In the genomic region with DNA sequence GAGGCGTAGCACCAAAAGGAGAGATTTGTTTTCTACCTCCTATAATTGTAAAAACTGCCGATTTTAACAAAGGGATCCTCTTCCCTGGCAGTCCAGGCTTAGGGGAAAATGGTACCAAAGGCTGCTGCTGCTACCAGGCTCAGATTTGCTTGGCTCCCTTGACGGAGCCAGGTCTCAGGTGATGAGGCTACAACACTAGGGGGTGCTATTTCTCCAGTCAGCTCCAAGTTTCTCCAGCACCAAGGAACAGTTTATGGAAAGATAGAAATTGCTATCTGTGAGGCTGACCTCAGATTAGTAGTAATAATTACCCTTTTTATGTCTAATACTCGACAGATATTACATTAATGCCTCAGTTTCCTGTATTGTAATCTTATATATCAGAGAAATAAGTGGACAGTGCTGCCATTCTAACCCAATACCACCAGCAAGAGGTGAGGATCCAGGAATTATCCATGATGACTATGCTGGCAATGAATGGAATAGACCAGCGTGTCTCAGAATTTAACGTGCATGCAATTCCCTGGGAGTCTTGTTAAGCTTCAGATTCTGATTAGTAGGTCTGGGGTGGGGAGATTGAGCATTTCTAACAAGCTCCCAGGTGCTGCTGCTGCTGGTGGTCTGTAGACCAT, we compare ENCODE assay signal across 9 cellular contexts.
DNase-seq lines count a peak whose midpoint lies in the region; ATAC-seq and TF ChIP-seq lines count a peak whose summit lies in the region.
"Had no signal": no experiment of that assay in that cellular context is flagged by ENCODE, and none has a peak within 500 bp of the region (broad histone marks: within the 10 kb centered on the region; RNA-seq: fewer than 3 reads in every experiment).

No MANE protein-coding gene starts in this region.

- no peaks in the 10 kb centered on the region for H3K4me1 Mint-ChIP-seq in activated naive CD4-positive, alpha-beta T cell treated with anti-CD3 and anti-CD28 coated beads for 36 hours (ENCODE audit: low read depth)

- H3K36me3 Mint-ChIP-seq in activated naive CD4-positive, alpha-beta T cell treated with anti-CD3 and anti-CD28 coated beads for 36 hours (ENCODE audit: low read depth): no peaks in the 10 kb centered on the region

- no peaks in the 10 kb centered on the region for H4K20me1 ChIP-seq in PC-9 (ENCODE audit: insufficient read depth)

- ATAC-seq in upper lobe of left lung (ENCODE audit: low FRiP score in 2 of 2) (peak; percentile 59 to 64), HG03378 (IDR thresholded peaks at IDR 0.05; ENCODE audit: unreplicated experiment) (no peak)

- H3K9ac ChIP-seq in colonic mucosa (ENCODE audit: low read depth in 2 of 2, low read length in 2 of 2) (no peak overlapping the region), liver (ENCODE audit: low read depth in 1 of 2, low read length in 2 of 2) (no peak overlapping the region)

- peaks cover 6% of the 10 kb centered on the region for H3K27me3 Mint-ChIP-seq in activated naive CD4-positive, alpha-beta T cell treated with anti-CD3 and anti-CD28 coated beads for 36 hours (ENCODE audit: low read depth)
- H3K27me3 Mint-ChIP-seq: dendritic cell treated with granulocyte-macrophage colony-stimulating factor and Interleukin-4, amounts not matched to agents 40 ng/mL and 50 ng/mL, for 4 days had no signal

- intact Hi-C loops in activated naive CD4-positive, alpha-beta T cell treated with anti-CD3 and anti-CD28 coated beads for 36 hours (cut with micrococcal nuclease): loop anchor here (1.0 to 5.0 kb wide), 4 partner anchors 110 to 467 kb away; a partner anchor contains a TSS
- intact Hi-C loops in PC-9 (cut with micrococcal nuclease; ENCODE audit: unreplicated experiment): no loop called here
- intact Hi-C loops in colonic mucosa (cut with DNase I): no loop called here

- H3K9me3 ChIP-seq in PC-9 (ENCODE audit: insufficient read depth, low read depth) (no peaks in the 10 kb centered on the region), colonic mucosa (no peaks in the 10 kb centered on the region), liver (ENCODE audit: control insufficient read depth in 4 of 4, low read length in 3 of 4) (no peaks in the 10 kb centered on the region), upper lobe of left lung (no peaks in the 10 kb centered on the region)

- TF ChIP-seq POLR2A in upper lobe of left lung (IDR thresholded peaks at IDR 0.05): no peak

- CTCF ChIA-PET in activated naive CD4-positive, alpha-beta T cell treated with anti-CD3 and anti-CD28 coated beads for 36 hours (lab: Charles Lee): interaction anchor here (0.6 to 2.1 kb wide), 8 partner anchors 9 to 466 kb away, joined by 3 to 5 read pairs (median 4); no protein-coding TSS in a partner anchor
- CTCF ChIA-PET in PC-9 (lab: Charles Lee): interaction anchor here (0.5 kb wide), 1 partner anchor 73 kb away, joined by 3 read pairs; no protein-coding TSS in a partner anchor

- H3K79me2 ChIP-seq in PC-9 (ENCODE audit: low read depth): no peaks in the 10 kb centered on the region

- TF ChIP-seq RAD21 in liver (IDR thresholded peaks at IDR 0.05): peak; percentile 92 to 94

- no peak overlapping the region for H3K27ac Mint-ChIP-seq in activated naive CD4-positive, alpha-beta T cell treated with anti-CD3 and anti-CD28 coated beads for 36 hours
- H3K27ac Mint-ChIP-seq: dendritic cell treated with granulocyte-macrophage colony-stimulating factor and Interleukin-4, amounts not matched to agents 40 ng/mL and 50 ng/mL, for 4 days had no signal

- H3K4me3 Mint-ChIP-seq in activated naive CD4-positive, alpha-beta T cell treated with anti-CD3 and anti-CD28 coated beads for 36 hours: no peak overlapping the region
- H3K4me3 Mint-ChIP-seq: dendritic cell treated with granulocyte-macrophage colony-stimulating factor and Interleukin-4, amounts not matched to agents 40 ng/mL and 50 ng/mL, for 4 days had no signal

- no peak overlapping the region for H3K27ac ChIP-seq in PC-9
- H3K27ac ChIP-seq in colonic mucosa: no peak overlapping the region
- no peak overlapping the region for H3K27ac ChIP-seq in liver (ENCODE audit: low read depth in 1 of 2, low read length in 2 of 2)
- no peak overlapping the region for H3K27ac ChIP-seq in upper lobe of left lung

- H3K9me2 ChIP-seq in PC-9 (ENCODE audit: insufficient read depth): no peaks in the 10 kb centered on the region

- TF ChIP-seq CTCF in PC-9 (conservative IDR thresholded peaks at IDR 0.05): peak; percentile 56
- peak; percentile 75 for TF ChIP-seq CTCF in colonic mucosa (IDR thresholded peaks at IDR 0.05)
- TF ChIP-seq CTCF in liver (IDR thresholded peaks at IDR 0.05; ENCODE audit: low read depth, low read length, missing input control): peak; percentile 80
- peak; percentile 14 to 66 (median 50) for TF ChIP-seq CTCF in upper lobe of left lung (IDR thresholded peaks at IDR 0.05)

- BruUV-seq in PC-9 (replicated peaks; lab: Mats Ljungman, UMichigan): no TSS peak

- H3K36me3 ChIP-seq in PC-9 (ENCODE audit: low read depth) (no peaks in the 10 kb centered on the region), colonic mucosa (no peaks in the 10 kb centered on the region), liver (ENCODE audit: control insufficient read depth in 4 of 4, insufficient read depth in 3 of 4, low read depth in 1 of 4, low read length in 3 of 4) (no peaks in the 10 kb centered on the region), upper lobe of left lung (no peaks in the 10 kb centered on the region)

- POLR2A ChIA-PET in PC-9 (lab: Charles Lee; ENCODE audit: unreplicated experiment): no interaction called here

- peak; percentile 52 for DNase-seq in activated naive CD4-positive, alpha-beta T cell treated with anti-CD3 and anti-CD28 coated beads for 36 hours
- no peak for DNase-seq in activated naive CD4-positive, alpha-beta T cell (lab: John Stamatoyannopoulos, UW)
- DNase-seq in HUDEP-2 (lab: John Stamatoyannopoulos, UW; ENCODE audit: unreplicated experiment in 76 of 76) (peak in 42 of 76 experiments; percentile 3 to 73 (median 28)), PC-9 (peak in 1 of 2 experiments; percentile 16), colonic mucosa (peak; percentile 49), upper lobe of left lung (peak in 1 of 2 donors; percentile 33)

- no peak overlapping the region for H3K4me2 ChIP-seq in PC-9

- H3K27me3 ChIP-seq in PC-9 (ENCODE audit: insufficient read depth, low read depth): no peaks in the 10 kb centered on the region
- H3K27me3 ChIP-seq in colonic mucosa: no peaks in the 10 kb centered on the region
- no peaks in the 10 kb centered on the region for H3K27me3 ChIP-seq in liver (ENCODE audit: control insufficient read depth in 4 of 4, insufficient read depth in 4 of 4, low read length in 3 of 4)
- H3K27me3 ChIP-seq in upper lobe of left lung: no peaks in the 10 kb centered on the region

- no peak overlapping the region for H2AFZ ChIP-seq in PC-9

- H3K4me3 ChIP-seq in PC-9 (no peak overlapping the region), colonic mucosa (no peak overlapping the region), liver (ENCODE audit: low read depth in 1 of 3, low read length in 3 of 3) (no peak overlapping the region), upper lobe of left lung (no peak overlapping the region)

- no peaks in the 10 kb centered on the region for H3K9me3 Mint-ChIP-seq in activated naive CD4-positive, alpha-beta T cell treated with anti-CD3 and anti-CD28 coated beads for 36 hours
- H3K9me3 Mint-ChIP-seq: dendritic cell treated with granulocyte-macrophage colony-stimulating factor and Interleukin-4, amounts not matched to agents 40 ng/mL and 50 ng/mL, for 4 days had no signal

- WGBS in liver: 45% methylated on average over 6 of the region's 6 CpGs
- 52 to 53% methylated on average over 6 of the region's 6 CpGs for WGBS in upper lobe of left lung, 2 donors

- H3K4me1 ChIP-seq in PC-9 (replicated peaks; ENCODE audit: insufficient read depth) (peaks cover 7% of the 10 kb centered on the region; the same call in 1 of the 2 replicates), colonic mucosa (no peaks in the 10 kb centered on the region), liver (ENCODE audit: control insufficient read depth in 4 of 4, insufficient read depth in 4 of 4, low read length in 3 of 4) (no peaks in the 10 kb centered on the region), upper lobe of left lung (no peaks in the 10 kb centered on the region)

- H3F3A ChIP-seq in PC-9 (ENCODE audit: insufficient read depth, low read depth): no peaks in the 10 kb centered on the region

- no peak for TF ChIP-seq EP300 in upper lobe of left lung (IDR thresholded peaks at IDR 0.05)

TF ChIP-seq in liver, 16 proteins besides CTCF, POLR2A, EP300 and RAD21 (continues in another document):
- TF ChIP-seq, protein P1, sequence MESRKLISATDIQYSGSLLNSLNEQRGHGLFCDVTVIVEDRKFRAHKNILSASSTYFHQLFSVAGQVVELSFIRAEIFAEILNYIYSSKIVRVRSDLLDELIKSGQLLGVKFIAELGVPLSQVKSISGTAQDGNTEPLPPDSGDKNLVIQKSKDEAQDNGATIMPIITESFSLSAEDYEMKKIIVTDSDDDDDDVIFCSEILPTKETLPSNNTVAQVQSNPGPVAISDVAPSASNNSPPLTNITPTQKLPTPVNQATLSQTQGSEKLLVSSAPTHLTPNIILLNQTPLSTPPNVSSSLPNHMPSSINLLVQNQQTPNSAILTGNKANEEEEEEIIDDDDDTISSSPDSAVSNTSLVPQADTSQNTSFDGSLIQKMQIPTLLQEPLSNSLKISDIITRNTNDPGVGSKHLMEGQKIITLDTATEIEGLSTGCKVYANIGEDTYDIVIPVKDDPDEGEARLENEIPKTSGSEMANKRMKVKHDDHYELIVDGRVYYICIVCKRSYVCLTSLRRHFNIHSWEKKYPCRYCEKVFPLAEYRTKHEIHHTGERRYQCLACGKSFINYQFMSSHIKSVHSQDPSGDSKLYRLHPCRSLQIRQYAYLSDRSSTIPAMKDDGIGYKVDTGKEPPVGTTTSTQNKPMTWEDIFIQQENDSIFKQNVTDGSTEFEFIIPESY (IDR thresholded peaks at IDR 0.05): no peak
- TF ChIP-seq GABPA (IDR thresholded peaks at IDR 0.05 in 1 of 2, conservative IDR thresholded peaks at IDR 0.05 in 1 of 2) (no peak), FOXA1 (IDR thresholded peaks at IDR 0.05) (no peak), TAF1 (conservative IDR thresholded peaks at IDR 0.05) (no peak), NR2F2 (IDR thresholded peaks at IDR 0.05) (no peak), JUND (IDR thresholded peaks at IDR 0.05) (no peak), HNF4A (conservative IDR thresholded peaks at IDR 0.05) (no peak), FOXA2 (IDR thresholded peaks at IDR 0.05) (no peak)
- TF ChIP-seq, protein P2, sequence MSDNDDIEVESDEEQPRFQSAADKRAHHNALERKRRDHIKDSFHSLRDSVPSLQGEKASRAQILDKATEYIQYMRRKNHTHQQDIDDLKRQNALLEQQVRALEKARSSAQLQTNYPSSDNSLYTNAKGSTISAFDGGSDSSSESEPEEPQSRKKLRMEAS (IDR thresholded peaks at IDR 0.05): no peak
- TF ChIP-seq, protein P3, sequence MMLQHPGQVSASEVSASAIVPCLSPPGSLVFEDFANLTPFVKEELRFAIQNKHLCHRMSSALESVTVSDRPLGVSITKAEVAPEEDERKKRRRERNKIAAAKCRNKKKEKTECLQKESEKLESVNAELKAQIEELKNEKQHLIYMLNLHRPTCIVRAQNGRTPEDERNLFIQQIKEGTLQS (IDR thresholded peaks at IDR 0.05): no peak

Comparison
In these comparisons a context has a peak if more than half of its experiments do, and no peak if none do; other contexts are left out.
1. DNase-seq: peak in activated naive CD4-positive, alpha-beta T cell treated with anti-CD3 and anti-CD28 coated beads for 36 hours (single experiment), HUDEP-2 (42 of 76) and colonic mucosa (single experiment); none in activated naive CD4-positive, alpha-beta T cell (0 of 4).
2. Peak in every context shown above with its lines, with median percentiles within 50 percentile points of each other: CTCF ChIP-seq.